In genomic region chr14:76975865-76976622, GRCh38 we compare ENCODE assay signal across 19 cellular contexts. TPM values are rescaled to one million over a fixed set of nuclear protein-coding genes. Genes with fewer than 3 reads are reported as not detected.
DNase-seq lines count a peak whose midpoint lies in the region; ATAC-seq, FAIRE-seq and TF ChIP-seq lines count a peak whose summit lies in the region.
"Had no signal": no experiment of that assay in that cellular context is flagged by ENCODE, and none has a peak within 500 bp of the region (broad histone marks: within the 10 kb centered on the region; RNA-seq: fewer than 3 reads in every experiment).

No MANE protein-coding gene starts in this region.

- H3K4me3 Mint-ChIP-seq in naive B cell, result peak overlapping the region in 1 of 8 donors; percentile 19
- H3K4me3 Mint-ChIP-seq: activated B cell treated with CpG ODN at 0.5 μM for 24 hours had no signal

- H3K36me3 ChIP-seq in heart left ventricle, result no peaks in the 10 kb centered on the region
- H3K36me3 ChIP-seq: suprapubic skin had no signal

- peaks cover 8 to 25% (median 20%) of the 10 kb centered on the region in 3 donors for H3K4me1 Mint-ChIP-seq in naive B cell

- H3K9me3 Mint-ChIP-seq in naive B cell, result peaks cover 0 to 1% (median 0%) of the 10 kb centered on the region in 7 donors
- H3K9me3 Mint-ChIP-seq: activated B cell treated with CpG ODN at 0.5 μM for 24 hours; activated T-helper 2 cell treated with anti-CD3 and anti-CD28 coated beads, Interferon-gamma antibody, Interleukin-2, Interleukin-4, amounts not matched to agents 10 μg/mL and 5 μg/mL and 100 μg/mL, durations not matched to agents 14 hours and 24 hours and 36 hours had no signal

- no peak for TF ChIP-seq CTCF in heart left ventricle (IDR thresholded peaks at IDR 0.05)

- no peak for TF ChIP-seq POLR2A in heart left ventricle (IDR thresholded peaks at IDR 0.05)

- ATAC-seq in heart left ventricle (peak; percentile 16 to 36 (median 22)), naive B cell (ENCODE audit: low read depth in 2 of 2) (no peak), GM21390 (IDR thresholded peaks at IDR 0.05; ENCODE audit: unreplicated experiment) (no peak)
- ATAC-seq: K562 had no signal

- H3K9me3 ChIP-seq in heart left ventricle, result no peaks in the 10 kb centered on the region
- H3K9me3 ChIP-seq: suprapubic skin had no signal

- H3K4me1 ChIP-seq in heart left ventricle, result peaks cover 0 to 16% (median 0%) of the 10 kb centered on the region in 12 donors

- FAIRE-seq in HTR-8/SVneo (lab: Jason Lieb, UNC), result peak; percentile 54
- FAIRE-seq: H54, K562 had no signal

- no peaks in the 10 kb centered on the region for H3K27me3 Mint-ChIP-seq in naive B cell
- H3K27me3 Mint-ChIP-seq: activated B cell treated with CpG ODN at 0.5 μM for 24 hours had no signal

- H3K27me3 ChIP-seq in heart left ventricle, result no peaks in the 10 kb centered on the region
- H3K27me3 ChIP-seq: suprapubic skin had no signal

- H3K36me3 Mint-ChIP-seq in naive B cell, result peaks cover 0 to under 1% of the 10 kb centered on the region in 2 donors

- peak; percentile 22 for DNase-seq in D341Med (ENCODE audit: low spot score)
- no peak for DNase-seq in HTR-8/SVneo (ENCODE audit: insufficient read length, low spot score)
- no peak for DNase-seq in heart left ventricle
- DNase-seq in naive B cell, result no peak
- DNase-seq in HT-29 (ENCODE audit: low spot score), result no peak
- DNase-seq in NCI-H2081 treated with DMSO at 0.1 percent for 48 hours (lab: John Stamatoyannopoulos, UW), result no peak
- DNase-seq in NCI-H146 (lab: John Stamatoyannopoulos, UW), result no peak
- DNase-seq: activated B cell treated with CpG ODN at 0.5 μM for 24 hours; hypothalamus; kidney glomerular epithelial cell; NCI-H1092; NCI-H524; SHP77 treated with DMSO at 0.1 percent for 48 hours; stimulated activated CD4-positive, alpha-beta T cell treated with anti-CD3 and anti-CD28 coated beads, Interleukin-2, amount 100 ng/mL, for 48 hours had no signal

- intact Hi-C loops in heart left ventricle (cut with DNase I), result loop anchor here in 1 of 10 donors (5.0 kb wide), 1 partner anchor 36 kb away; no protein-coding TSS in a partner anchor

- H3K27ac ChIP-seq in heart left ventricle, result peak overlapping the region in 1 of 12 donors; percentile 46
- H3K27ac ChIP-seq: suprapubic skin had no signal

- H3K27ac Mint-ChIP-seq in naive B cell, result peak overlapping the region; percentile 37 to 100 (median 84)
- H3K27ac Mint-ChIP-seq: activated B cell treated with CpG ODN at 0.5 μM for 24 hours had no signal

- WGBS in heart left ventricle, 4 donors, result 73 to 80% (median 75%) methylated on average over 10 of the region's 10 CpGs

- H3K4me3 ChIP-seq in heart left ventricle, result no peak overlapping the region
- H3K4me3 ChIP-seq: K562, suprapubic skin had no signal

RNA-seq across cellular contexts. Expression of gene IRF2BPL, which starts 52.5 kb away (rescaled TPM):
- 10 to 100 TPM; 31.7 to 59.2 (median 36.7) TPM for total RNA-seq in heart left ventricle
- polyA plus RNA-seq in heart left ventricle, result 10 to 100 TPM in 1 of 2 donors, 1 to 10 TPM in 1; 7.5 to 24.4 TPM
- polyA plus RNA-seq in naive B cell (ENCODE audit: low read depth in 6 of 6), result 1 to 10 TPM; 1.7 to 4.6 (median 3.2) TPM
- 25.7 and 31.9 TPM in 2 replicates for total RNA-seq in HT-29 (2014; rRNA removed; shearing (Covaris generic))

Comparison
In these comparisons a context has a peak if more than half of its experiments do, and no peak if none do; other contexts are left out.
1. ATAC-seq: peak in heart left ventricle (4 of 4); none in naive B cell (0 of 2) and GM21390 (single experiment).